In the genomic region with DNA sequence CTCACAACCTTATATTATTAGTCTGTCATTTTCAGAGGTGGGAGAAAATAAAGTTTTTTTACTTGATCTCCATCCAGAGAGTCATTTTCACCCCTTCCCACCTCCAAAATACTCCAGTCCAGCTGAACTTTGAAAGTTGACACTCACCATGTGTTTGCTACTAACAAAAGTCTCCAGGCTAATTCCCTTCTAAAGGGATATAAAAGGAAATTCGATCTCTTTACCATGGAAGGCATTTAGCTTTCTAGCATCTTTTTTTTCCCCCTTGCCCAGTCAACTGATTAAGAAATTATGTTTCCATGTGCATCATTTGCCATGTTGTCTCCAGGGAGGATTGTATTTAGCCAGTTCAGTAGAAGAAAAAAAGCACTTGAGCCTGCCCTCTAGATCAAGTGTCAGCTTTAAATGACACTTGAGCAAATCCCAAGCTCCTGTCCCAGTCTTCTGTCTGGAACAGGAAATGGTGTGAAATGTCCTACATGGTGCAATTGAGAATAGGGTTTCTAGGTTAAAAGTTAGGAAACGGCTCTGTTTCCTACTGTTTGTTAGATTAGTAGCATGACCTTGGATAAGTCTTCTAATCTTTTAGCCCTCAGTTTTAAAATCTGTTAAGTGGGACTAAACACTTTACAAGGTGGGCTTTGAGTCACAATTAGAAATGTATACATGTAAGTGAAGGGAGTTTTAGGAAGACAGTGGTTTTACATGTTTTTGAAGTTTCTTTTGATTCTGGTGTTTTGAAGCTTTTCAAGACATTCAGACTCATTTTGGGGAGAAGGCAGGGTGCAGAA, we compare ENCODE assay signal across 12 cellular contexts.
DNase-seq lines count a peak whose midpoint lies in the region; ATAC-seq and TF ChIP-seq lines count a peak whose summit lies in the region.
"Had no signal": no experiment of that assay in that cellular context is flagged by ENCODE, and none has a peak within 500 bp of the region (broad histone marks: within the 10 kb centered on the region; RNA-seq: fewer than 3 reads in every experiment).

No MANE protein-coding gene starts in this region.

- TF ChIP-seq CTCF in chondrocyte (IDR thresholded peaks at IDR 0.05): no peak
- no peak for TF ChIP-seq CTCF in osteocyte (IDR thresholded peaks at IDR 0.05)

- peaks cover 28% of the 10 kb centered on the region for H3K36me3 Mint-ChIP-seq in chondrocyte (ENCODE audit: low read depth)
- H3K36me3 Mint-ChIP-seq in osteocyte (ENCODE audit: unreplicated experiment): peaks cover 29% of the 10 kb centered on the region

- ATAC-seq in Right ventricle myocardium inferior: no peak

- H3K27ac Mint-ChIP-seq in chondrocyte (ENCODE audit: unreplicated experiment) (peak overlapping the region; percentile 55), osteocyte (ENCODE audit: unreplicated experiment) (peak overlapping the region; percentile 66)
- H3K27ac Mint-ChIP-seq: T-helper 1 cell treated with Interleukin-12 subunit alpha and Interleukin-12 subunit beta and Interleukin-4 antibody, amounts not matched to agents 30 μg/mL and 1 μg/mL, for 36 hours had no signal

- H3K4me3 Mint-ChIP-seq in chondrocyte (ENCODE audit: unreplicated experiment): no peak overlapping the region
- H3K4me3 Mint-ChIP-seq in osteocyte (ENCODE audit: unreplicated experiment): no peak overlapping the region
- H3K4me3 Mint-ChIP-seq: T-helper 1 cell treated with Interleukin-12 subunit alpha and Interleukin-12 subunit beta and Interleukin-4 antibody, amounts not matched to agents 30 μg/mL and 1 μg/mL, for 36 hours had no signal

- intact Hi-C loops in Right ventricle myocardium inferior (cut with DNase I): no loop called here

- no peaks in the 10 kb centered on the region for H3K27me3 Mint-ChIP-seq in chondrocyte (ENCODE audit: low read depth)
- no peaks in the 10 kb centered on the region for H3K27me3 Mint-ChIP-seq in osteocyte (ENCODE audit: unreplicated experiment)

- DNase-seq in NCI-H1417 (lab: John Stamatoyannopoulos, UW) (peak; percentile 32 to 95 (median 80)), NCI-H1417 treated with DMSO at 0.1 percent for 48 hours (lab: John Stamatoyannopoulos, UW) (no peak), NCI-H2196 (lab: John Stamatoyannopoulos, UW; ENCODE audit: unreplicated experiment) (peak; percentile 83), chondrocyte (ENCODE audit: low spot score) (no peak), osteocyte (ENCODE audit: extremely low spot score, unreplicated experiment) (no peak), AG08396 (ENCODE audit: low spot score) (no peak), cerebellar cortex (ENCODE audit: low spot score) (no peak), Right ventricle myocardium inferior (ENCODE audit: missing footprints) (no peak)
- DNase-seq: amygdala, HCEC 1CT, substantia nigra had no signal

- H3K9me3 Mint-ChIP-seq in chondrocyte (ENCODE audit: low read depth) (no peaks in the 10 kb centered on the region), osteocyte (ENCODE audit: unreplicated experiment) (no peaks in the 10 kb centered on the region)
- H3K9me3 Mint-ChIP-seq: T-helper 1 cell treated with Interleukin-12 subunit alpha and Interleukin-12 subunit beta and Interleukin-4 antibody, amounts not matched to agents 30 μg/mL and 1 μg/mL, for 36 hours had no signal

- H3K4me1 Mint-ChIP-seq in chondrocyte (ENCODE audit: low read depth) (peaks cover 39% of the 10 kb centered on the region), osteocyte (ENCODE audit: unreplicated experiment) (peaks cover 33% of the 10 kb centered on the region)

Comparison
In these comparisons a context has a peak if more than half of its experiments do, and no peak if none do; other contexts are left out.
1. DNase-seq: peak in NCI-H1417 (3 of 3) and NCI-H2196 (single experiment); none in NCI-H1417 treated with DMSO at 0.1 percent for 48 hours (single experiment), chondrocyte (single experiment), osteocyte (single experiment), AG08396 (single experiment), cerebellar cortex (single experiment) and Right ventricle myocardium inferior (single experiment).